In the genomic region with DNA sequence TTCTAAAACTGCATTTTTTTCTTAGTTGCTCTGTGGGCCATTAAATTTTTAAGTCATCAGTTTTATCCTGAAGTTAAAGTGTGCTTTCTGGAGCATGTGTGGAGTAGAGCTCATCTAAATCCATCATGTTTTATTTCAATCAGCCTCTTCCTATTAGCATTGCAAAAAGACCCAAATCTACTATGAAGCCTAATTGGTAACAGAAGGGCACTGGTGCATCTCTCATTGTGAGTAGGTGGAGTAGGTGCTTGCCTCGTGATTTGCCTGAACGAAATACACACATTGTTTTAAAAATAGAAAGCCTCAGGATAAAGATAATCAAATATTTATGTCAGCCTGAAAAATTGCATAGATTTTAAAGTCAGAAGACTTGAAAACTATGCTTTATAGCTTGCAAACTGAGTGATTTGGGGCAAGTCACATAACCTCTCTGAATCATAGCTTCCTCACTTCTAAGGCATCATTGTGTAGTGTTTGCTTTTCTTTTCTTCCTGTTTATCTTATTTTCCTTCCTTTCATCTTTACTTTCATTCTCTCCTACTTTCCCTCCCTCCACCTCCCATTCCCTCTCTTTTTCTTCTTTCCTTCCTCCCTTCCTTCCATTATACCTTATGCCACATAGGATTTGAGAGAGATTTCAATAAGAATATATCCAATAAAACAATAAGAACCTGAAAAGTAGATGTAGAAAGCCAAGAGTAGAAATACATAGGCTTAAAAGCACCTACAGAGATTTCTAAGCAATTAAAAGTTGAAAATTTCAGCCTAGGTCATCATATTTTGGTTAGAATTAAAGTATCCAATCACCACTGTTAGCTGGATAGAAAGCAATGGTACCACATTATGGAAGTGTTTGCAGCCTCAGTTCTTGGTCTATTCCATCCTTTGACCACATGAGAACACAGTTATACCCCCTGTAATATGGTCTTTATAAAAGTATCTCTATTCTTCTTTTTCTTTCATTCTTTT, we compare ENCODE assay signal across 14 cellular contexts. TPM values are rescaled to one million over a fixed set of nuclear protein-coding genes. Genes with fewer than 3 reads are reported as not detected.
DNase-seq lines count a peak whose midpoint lies in the region; ATAC-seq and TF ChIP-seq lines count a peak whose summit lies in the region.
"Had no signal": no experiment of that assay in that cellular context is flagged by ENCODE, and none has a peak within 500 bp of the region (broad histone marks: within the 10 kb centered on the region; RNA-seq: fewer than 3 reads in every experiment).

No MANE protein-coding gene starts in this region.

- no peak for ATAC-seq in left cardiac atrium
- ATAC-seq: CD8-positive, alpha-beta T cell had no signal

- no peak overlapping the region for H2BK5ac ChIP-seq in mesenchymal stem cell (ENCODE audit: low read depth, low read length, poor library complexity, severe bottlenecking)

- H2BK15ac ChIP-seq in mesenchymal stem cell (ENCODE audit: low read depth, poor library complexity, severe bottlenecking): no peak overlapping the region

- H3K79me1 ChIP-seq in mesenchymal stem cell (replicated peaks; ENCODE audit: low read length, poor library complexity, severe bottlenecking): no peaks in the 10 kb centered on the region

- no peak overlapping the region for H2AK5ac ChIP-seq in mesenchymal stem cell (ENCODE audit: low read length, severe bottlenecking)

- H3K4me1 ChIP-seq in ACC112 (ENCODE audit: control insufficient read depth, insufficient read depth, low read length, unreplicated experiment) (peaks cover 8% of the 10 kb centered on the region), mesenchymal stem cell (ENCODE audit: control insufficient read depth, insufficient read depth, low read depth, low read length) (no peaks in the 10 kb centered on the region), left ventricle myocardium inferior (no peaks in the 10 kb centered on the region)

- no peaks in the 10 kb centered on the region for H3K27me3 ChIP-seq in ACC112 (ENCODE audit: insufficient read depth, low read length)
- no peaks in the 10 kb centered on the region for H3K27me3 ChIP-seq in mesenchymal stem cell (ENCODE audit: control insufficient read depth in 1 of 2, insufficient read depth in 1 of 2, low read length in 2 of 2)
- peaks cover 8% of the 10 kb centered on the region for H3K27me3 ChIP-seq in left ventricle myocardium inferior (ENCODE audit: low read depth)

- no peak overlapping the region for H3K14ac ChIP-seq in mesenchymal stem cell (ENCODE audit: low read length in 2 of 2)

- H3K27ac ChIP-seq in ACC112 (ENCODE audit: low read depth, low read length): no peak overlapping the region
- no peak overlapping the region for H3K27ac ChIP-seq in mesenchymal stem cell (ENCODE audit: low read length, poor library complexity, severe bottlenecking)
- no peak overlapping the region for H3K27ac ChIP-seq in left ventricle myocardium inferior (replicated peaks)

- no peak overlapping the region for H3K23ac ChIP-seq in mesenchymal stem cell (ENCODE audit: low read length in 2 of 2)

- H3K4me2 ChIP-seq in mesenchymal stem cell (ENCODE audit: low read length, poor library complexity, severe bottlenecking): no peak overlapping the region

- H4K8ac ChIP-seq in mesenchymal stem cell (ENCODE audit: low read length): no peak overlapping the region

- peak overlapping the region; percentile 12 for H3K9ac ChIP-seq in mesenchymal stem cell (ENCODE audit: low read length)

- no peaks in the 10 kb centered on the region for H3K79me2 ChIP-seq in ACC112 (ENCODE audit: control insufficient read depth, insufficient read depth, low read length, unreplicated experiment)

- WGBS in mesenchymal stem cell: no CpG with 5 or more reads among the region's 2 CpGs

- intact Hi-C loops in left cardiac atrium (cut with DNase I) (no loop called here), left ventricle myocardium inferior (cut with micrococcal nuclease) (no loop called here)

- H3K18ac ChIP-seq in mesenchymal stem cell (ENCODE audit: low read depth in 1 of 2, low read length in 2 of 2): no peak overlapping the region

- no peak for TF ChIP-seq CTCF in left ventricle myocardium inferior (IDR thresholded peaks at IDR 0.05; ENCODE audit: borderline replicate concordance)

- no peak overlapping the region for H3K4me3 ChIP-seq in ACC112 (ENCODE audit: low read depth, low read length)
- H3K4me3 ChIP-seq in mesenchymal stem cell (ENCODE audit: insufficient read depth in 1 of 2, low read depth in 1 of 2, low read length in 2 of 2): no peak overlapping the region
- no peak overlapping the region for H3K4me3 ChIP-seq in left ventricle myocardium inferior

- no peak overlapping the region for H3K4ac ChIP-seq in mesenchymal stem cell (ENCODE audit: low read depth in 1 of 2, low read length in 2 of 2)

- H2BK120ac ChIP-seq in mesenchymal stem cell (ENCODE audit: low read depth, low read length): no peak overlapping the region

- no peak overlapping the region for H4K91ac ChIP-seq in mesenchymal stem cell (ENCODE audit: low read length)

- no peaks in the 10 kb centered on the region for H3K9me3 ChIP-seq in mesenchymal stem cell (ENCODE audit: control insufficient read depth, low read length)
- no peaks in the 10 kb centered on the region for H3K9me3 ChIP-seq in left ventricle myocardium inferior (replicated peaks)

- no peaks in the 10 kb centered on the region for H3K36me3 ChIP-seq in ACC112 (ENCODE audit: insufficient read depth, low read length)
- no peaks in the 10 kb centered on the region for H3K36me3 ChIP-seq in mesenchymal stem cell (ENCODE audit: control insufficient read depth in 1 of 2, insufficient read depth in 2 of 2, low read depth in 1 of 2, low read length in 2 of 2)
- H3K36me3 ChIP-seq in left ventricle myocardium inferior: no peaks in the 10 kb centered on the region

- H2BK12ac ChIP-seq in mesenchymal stem cell (ENCODE audit: low read length in 2 of 2): no peak overlapping the region

- DNase-seq in HCEC 1CT (peak; percentile 20), cerebellum (ENCODE audit: low spot score) (peak; percentile 55), mesenchymal stem cell (no peak), left cardiac atrium (no peak), inferior parietal cortex (ENCODE audit: extremely low spot score) (no peak), germinal center (ENCODE audit: low spot score) (no peak), left ventricle myocardium inferior (no peak)
- DNase-seq: CD8-positive, alpha-beta T cell; COR-L47; DMS153; DMS79 treated with DMSO at 0.1 percent for 48 hours; EL; GDM1 had no signal

- H2AFZ ChIP-seq in ACC112 (ENCODE audit: low read length, unreplicated experiment) (peak overlapping the region; percentile 5), mesenchymal stem cell (ENCODE audit: low read depth, low read length) (no peak overlapping the region)

RNA-seq across cellular contexts. Expression of a gene that starts 49.6 kb away (rescaled TPM):
- 85.9 TPM for total RNA-seq in cerebellum
- 27.8 TPM for polyA plus RNA-seq in mesenchymal stem cell (2013, experiment 1 of 2)
- polyA plus RNA-seq in mesenchymal stem cell (2013, experiment 2 of 2): 24.9 TPM
- total RNA-seq in left cardiac atrium: 10 to 100 TPM; 36.8 to 44.9 TPM
- 48.7 TPM for total RNA-seq in left ventricle myocardium inferior

Comparison
In these comparisons a context has a peak if more than half of its experiments do, and no peak if none do; other contexts are left out.
1. DNase-seq: peak in HCEC 1CT (single experiment) and cerebellum (single experiment); none in mesenchymal stem cell (single experiment), left cardiac atrium (single experiment), inferior parietal cortex (single experiment), germinal center (single experiment) and left ventricle myocardium inferior (single experiment).